Comparison of ENCODE assay signal across 23 cellular contexts in the genomic region with DNA sequence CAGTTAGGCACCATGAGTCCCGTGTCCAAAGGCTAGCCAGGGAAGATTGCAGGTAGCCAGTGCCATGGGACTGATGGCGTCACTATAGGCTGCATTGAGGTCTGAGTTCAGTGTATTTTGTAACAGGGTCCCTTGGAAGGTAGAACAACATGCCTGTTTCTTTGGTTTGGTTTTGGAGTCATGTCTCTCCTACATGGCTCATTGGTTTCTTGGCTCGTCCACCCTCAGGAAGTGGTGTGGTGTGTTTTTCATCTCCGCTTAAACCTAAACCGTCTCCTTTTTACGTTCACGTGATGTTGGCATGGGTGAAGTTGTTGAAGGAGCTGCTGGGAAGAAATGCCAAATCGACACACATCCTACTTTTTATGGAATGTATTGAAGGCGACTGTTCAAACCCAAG.
DNase-seq lines count a peak whose midpoint lies in the region; ATAC-seq, FAIRE-seq and TF ChIP-seq lines count a peak whose summit lies in the region.
"Had no signal": no experiment of that assay in that cellular context is flagged by ENCODE, and none has a peak within 500 bp of the region (broad histone marks: within the 10 kb centered on the region; RNA-seq: fewer than 3 reads in every experiment).

No MANE protein-coding gene starts in this region.

- POLR2A ChIA-PET in endothelial cell of umbilical vein (lab: Charles Lee) (interaction anchor here (0.9 to 2.8 kb wide), 2 partner anchors 9 to 30 kb away, joined by 3 to 19 read pairs; no protein-coding TSS in a partner anchor), GM10248 (lab: Yijun Ruan, JAX) (no interaction called here)

- FAIRE-seq in endothelial cell of umbilical vein (lab: Jason Lieb, UNC), result no peak

- TF ChIP-seq POLR2A in endothelial cell of umbilical vein (IDR thresholded peaks at IDR 0.05; ENCODE audit: low read depth, low read length), result no peak

- H4K20me1 ChIP-seq in DND-41 (ENCODE audit: insufficient read depth, low read length), result peaks cover 7% of the 10 kb centered on the region; the same call in 1 of the 2 replicates
- no peaks in the 10 kb centered on the region for H4K20me1 ChIP-seq in endothelial cell of umbilical vein (replicated peaks; ENCODE audit: control insufficient read depth, extremely low read depth, insufficient read depth, low read length)

- H3K9me1 ChIP-seq in endothelial cell of umbilical vein (replicated peaks; ENCODE audit: control insufficient read depth, extremely low read depth, insufficient read depth, low read length), result no peaks in the 10 kb centered on the region

- H2AFZ ChIP-seq in DND-41 (ENCODE audit: low read depth, low read length) (no peak overlapping the region), endothelial cell of umbilical vein (ENCODE audit: low read depth, low read length) (no peak overlapping the region), parathyroid adenoma (no peak overlapping the region)

- dilution Hi-C loops in endothelial cell of umbilical vein (cut with MboI; ENCODE audit: extremely low pct_ligation_motif_present, low sequenced_read_pairs), result no loop called here

- DNase-seq in DND-41, result no peak
- peak; percentile 14 for DNase-seq in MG63
- peak; percentile 53 for DNase-seq in endothelial cell of umbilical vein (ENCODE audit: low read depth, low spot score)
- no peak for DNase-seq in CD1c-positive myeloid dendritic cell (ENCODE audit: extremely low spot score)
- DNase-seq in ecto neural progenitor cell (ENCODE audit: low spot score), result no peak
- no peak for DNase-seq in pons (ENCODE audit: low spot score)
- no peak for DNase-seq in GM10248 (ENCODE audit: extremely low spot score)
- DNase-seq: activated CD4-positive, alpha-beta memory T cell treated with anti-CD3 and anti-CD28 coated beads, Interleukin-2, amount 10 ng/mL, durations not matched to agents 7 days and 5 days; activated naive CD4-positive, alpha-beta T cell treated with anti-CD3 and anti-CD28 coated beads for 36 hours; activated T-cell treated with anti-CD3 and anti-CD28 coated beads, Interleukin-2, amount 50 U/mL, for 24 hours; body of pancreas; COR-L47; effector memory CD8-positive, alpha-beta T cell; HFFc6; NCI-H1694; NCI-H510A; spleen; stimulated activated CD4-positive, alpha-beta T cell treated with anti-CD3 and anti-CD28 coated beads, Interleukin-4, amount 100 ng/mL, for 4 hours; stomach; T-helper 9 cell had no signal

- CTCF ChIA-PET in endothelial cell of umbilical vein (lab: Charles Lee) (interaction anchor here (1.2 to 1.5 kb wide), 3 partner anchors 16 to 63 kb away, joined by 4 to 5 read pairs (median 4); no protein-coding TSS in a partner anchor), GM10248 (lab: Yijun Ruan, JAX) (interaction anchor here (0.9 to 2.7 kb wide), 3 partner anchors 8 to 27 kb away, joined by 3 to 7 read pairs (median 3); no protein-coding TSS in a partner anchor)

- intact Hi-C loops in endothelial cell of umbilical vein (cut with micrococcal nuclease), result no loop called here

- ATAC-seq in DND-41 (ENCODE audit: insufficient read depth, low read depth), result no peak
- ATAC-seq: body of pancreas; effector memory CD8-positive, alpha-beta T cell; SK-N-SH treated with all-trans-retinoic acid at 6 μM for 48 hours had no signal

- H3K79me2 ChIP-seq in DND-41 (ENCODE audit: insufficient read depth, low read length), result peaks cover 26% of the 10 kb centered on the region
- H3K79me2 ChIP-seq in endothelial cell of umbilical vein (ENCODE audit: control insufficient read depth, insufficient read depth, low read length), result peaks cover 65% of the 10 kb centered on the region
- peaks cover 15% of the 10 kb centered on the region for H3K79me2 ChIP-seq in parathyroid adenoma

- H3K36me3 ChIP-seq in DND-41 (ENCODE audit: insufficient read depth, low read length) (peaks cover 52% of the 10 kb centered on the region), MG63 (peaks cover 57% of the 10 kb centered on the region), endothelial cell of umbilical vein (ENCODE audit: control insufficient read depth in 2 of 2, extremely low read depth in 1 of 2, insufficient read depth in 2 of 2, low read length in 2 of 2) (peaks cover 24 to 32% of the 10 kb centered on the region in 2 experiments), parathyroid adenoma (ENCODE audit: control insufficient read depth, insufficient read depth, low read length) (no peaks in the 10 kb centered on the region)
- H3K36me3 ChIP-seq: neutrophil had no signal

- H3K4me2 ChIP-seq in DND-41 (ENCODE audit: insufficient read depth, low read length), result no peak overlapping the region
- H3K4me2 ChIP-seq in endothelial cell of umbilical vein (ENCODE audit: insufficient read depth, low read length), result no peak overlapping the region
- peak overlapping the region; percentile 40 for H3K4me2 ChIP-seq in parathyroid adenoma (ENCODE audit: low read length)

- H3K4me1 ChIP-seq in DND-41 (ENCODE audit: insufficient read depth, low read length), result peaks cover 46% of the 10 kb centered on the region
- H3K4me1 ChIP-seq in endothelial cell of umbilical vein (ENCODE audit: control insufficient read depth, extremely low read depth, insufficient read depth, low read length), result peaks cover 42% of the 10 kb centered on the region
- H3K4me1 ChIP-seq in parathyroid adenoma, result no peaks in the 10 kb centered on the region

- no peak for TF ChIP-seq CTCF in DND-41 (IDR thresholded peaks at IDR 0.05; ENCODE audit: borderline replicate concordance, extremely low read depth, low read length, poor library complexity, severe bottlenecking)
- no peak for TF ChIP-seq CTCF in endothelial cell of umbilical vein (IDR thresholded peaks at IDR 0.05; ENCODE audit: extremely low read depth in 1 of 2, insufficient read depth in 1 of 2, low read depth in 1 of 2, low read length in 2 of 2)
- no peak for TF ChIP-seq CTCF in parathyroid adenoma (IDR thresholded peaks at IDR 0.05)
- TF ChIP-seq CTCF in GM10248 (IDR thresholded peaks at IDR 0.05; ENCODE audit: control extremely low read depth, extremely low read depth, low read depth, missing control alignments), result no peak

- H3K9ac ChIP-seq in DND-41 (ENCODE audit: low read depth, low read length) (no peak overlapping the region), endothelial cell of umbilical vein (replicated peaks; ENCODE audit: extremely low read depth, insufficient read depth, low read length) (no peak overlapping the region), parathyroid adenoma (no peak overlapping the region)

- H3K27me3 ChIP-seq in DND-41 (ENCODE audit: insufficient read depth, low read length, poor library complexity) (no peaks in the 10 kb centered on the region), MG63 (no peaks in the 10 kb centered on the region), endothelial cell of umbilical vein (ENCODE audit: control insufficient read depth in 2 of 2, insufficient read depth in 2 of 2, low read length in 2 of 2) (no peaks in the 10 kb centered on the region), parathyroid adenoma (ENCODE audit: control insufficient read depth, insufficient read depth, low read length) (no peaks in the 10 kb centered on the region)
- H3K27me3 ChIP-seq: body of pancreas, neutrophil, spleen, stomach had no signal

- BruUV-seq in endothelial cell of umbilical vein (replicated peaks; lab: Mats Ljungman, UMichigan), result no TSS peak

- H3K27ac ChIP-seq in DND-41 (ENCODE audit: low read length) (peak overlapping the region; percentile 41), endothelial cell of umbilical vein (ENCODE audit: insufficient read depth, low read depth, low read length) (peak overlapping the region; percentile 15), parathyroid adenoma (no peak overlapping the region)
- H3K27ac ChIP-seq: body of pancreas, neutrophil, spleen, stomach had no signal

- H3K4me3 ChIP-seq in DND-41 (ENCODE audit: low read depth in 1 of 2, low read length in 2 of 2) (no peak overlapping the region), MG63 (no peak overlapping the region), endothelial cell of umbilical vein (replicated peaks in 1 of 3; ENCODE audit: insufficient read depth in 1 of 3, low read depth in 1 of 3, low read length in 3 of 3) (no peak overlapping the region), parathyroid adenoma (ENCODE audit: low read depth, low read length) (no peak overlapping the region)
- H3K4me3 ChIP-seq: body of pancreas, spleen, stomach had no signal

- no peaks in the 10 kb centered on the region for H3K9me3 ChIP-seq in DND-41 (ENCODE audit: insufficient read depth, low read length, severe bottlenecking)
- H3K9me3 ChIP-seq in MG63, result no peaks in the 10 kb centered on the region
- H3K9me3 ChIP-seq in endothelial cell of umbilical vein (replicated peaks; ENCODE audit: control insufficient read depth, insufficient read depth, low read length), result no peaks in the 10 kb centered on the region
- H3K9me3 ChIP-seq in parathyroid adenoma (ENCODE audit: control insufficient read depth, low read length), result no peaks in the 10 kb centered on the region
- H3K9me3 ChIP-seq: body of pancreas, neutrophil, spleen, stomach had no signal

TF ChIP-seq in endothelial cell of umbilical vein, 7 proteins besides CTCF, POLR2A, EP300 and RAD21:
- TF ChIP-seq EZH2 (IDR thresholded peaks at IDR 0.05; ENCODE audit: borderline replicate concordance, low read depth, low read length, severe bottlenecking) (no peak), FOS (IDR thresholded peaks at IDR 0.05; ENCODE audit: borderline replicate concordance, insufficient read depth, low read length) (no peak), MYC (IDR thresholded peaks at IDR 0.05; ENCODE audit: low read depth, low read length) (no peak)

Comparison
In these comparisons a context has a peak if more than half of its experiments do, and no peak if none do; other contexts are left out.
1. DNase-seq: peak in MG63 (single experiment) and endothelial cell of umbilical vein (single experiment); none in DND-41 (single experiment), CD1c-positive myeloid dendritic cell (single experiment), ecto neural progenitor cell (single experiment), pons (single experiment) and GM10248 (single experiment).